25 cellular contexts compared by ENCODE assay signal in genomic region chr14:103130017-103130764, GRCh38. TPM values are rescaled to one million over a fixed set of nuclear protein-coding genes. Genes with fewer than 3 reads are reported as not detected.
A peak's percentile ranks its signal among the peaks of the same experiment; 100 is the strongest.
DNase-seq lines count a peak whose midpoint lies in the region; ATAC-seq, FAIRE-seq and TF ChIP-seq lines count a peak whose summit lies in the region.
"Had no signal": no experiment of that assay in that cellular context is flagged by ENCODE, and none has a peak within 500 bp of the region (broad histone marks: within the 10 kb centered on the region; RNA-seq: fewer than 3 reads in every experiment).

No MANE protein-coding gene starts in this region.

- H4K91ac ChIP-seq in trophoblast cell (ENCODE audit: low read depth, low read length) = no peak overlapping the region

- H3K79me1 ChIP-seq in trophoblast cell (ENCODE audit: low read length) = no peaks in the 10 kb centered on the region

- H3K36me3 Mint-ChIP-seq in activated T-cell treated with anti-CD3 and anti-CD28 coated beads, Interleukin-2, amount 50 U/mL, for 72 hours (ENCODE audit: insufficient read depth in 2 of 2) = no peaks in the 10 kb centered on the region
- H3K36me3 Mint-ChIP-seq: CD4-positive, CD25-positive, alpha-beta regulatory T cell had no signal

- no peak overlapping the region for H3K27ac Mint-ChIP-seq in activated T-cell treated with anti-CD3 and anti-CD28 coated beads, Interleukin-2, amount 50 U/mL, for 72 hours
- H3K27ac Mint-ChIP-seq: CD4-positive, CD25-positive, alpha-beta regulatory T cell; GM23338 had no signal

- no peaks in the 10 kb centered on the region for H3K9me2 ChIP-seq in PC-9 (ENCODE audit: insufficient read depth)

- FAIRE-seq in A549 (lab: Jason Lieb, UNC) = no peak

- H3K4me2 ChIP-seq in A549 = 0 out of 3 replicates have a peak overlapping the region, but pooled peaks have one; percentile 70
- peak overlapping the region; percentile 94 for H3K4me2 ChIP-seq in PC-9
- H3K4me2 ChIP-seq in trophoblast cell (ENCODE audit: low read length) = no peak overlapping the region
- H3K4me2 ChIP-seq: GM23338, smooth muscle cell had no signal

- no peak for DNase-seq in A549 (ENCODE audit: low read depth in 1 of 2, low spot score in 1 of 2)
- no peak for DNase-seq in PC-9
- no peak for DNase-seq in trophoblast cell
- no peak for DNase-seq in NCI-H1436 treated with DMSO at 0.1 percent for 48 hours (lab: John Stamatoyannopoulos, UW)
- no peak for DNase-seq in NK-92 (lab: John Stamatoyannopoulos, UW; ENCODE audit: unreplicated experiment)
- DNase-seq in dedifferentiated amniotic fluid mesenchymal stem cell (ENCODE audit: extremely low spot score) = no peak
- no peak for DNase-seq in activated T-cell treated with anti-CD3 and anti-CD28 coated beads, Interleukin-2, amount 50 U/mL, for 72 hours
- DNase-seq: activated naive CD4-positive, alpha-beta T cell treated with Interleukin-2 at 50 U/mL for 16 hours; activated T-cell treated with anti-CD3 and anti-CD28 coated beads for 4 hours; CD4-positive, CD25-positive, alpha-beta regulatory T cell; DMS53; erythroblast; NCI-H146; occipital lobe; stimulated activated CD8-positive, alpha-beta memory T cell treated with anti-CD3 and anti-CD28 coated beads, Interleukin-4, amount 100 ng/mL, for 48 hours had no signal

- no peak overlapping the region for H2BK5ac ChIP-seq in trophoblast cell (ENCODE audit: low read depth, low read length, poor library complexity)

- H4K20me1 ChIP-seq in PC-9 (ENCODE audit: insufficient read depth) = peaks cover 34% of the 10 kb centered on the region

- H2BK12ac ChIP-seq in trophoblast cell (ENCODE audit: low read length) = peak overlapping the region; percentile 30

- no peak overlapping the region for H3K18ac ChIP-seq in trophoblast cell (ENCODE audit: low read length)

- no peaks in the 10 kb centered on the region for H3K9me3 Mint-ChIP-seq in activated T-cell treated with anti-CD3 and anti-CD28 coated beads, Interleukin-2, amount 50 U/mL, for 72 hours
- H3K9me3 Mint-ChIP-seq: GM23338 had no signal

- H3K79me2 ChIP-seq in PC-9 (ENCODE audit: low read depth) = peaks cover 90% of the 10 kb centered on the region
- H3K79me2 ChIP-seq in trophoblast cell (ENCODE audit: control insufficient read depth, insufficient read depth, low read length, poor library complexity) = no peaks in the 10 kb centered on the region

- TF ChIP-seq EP300 in A549 (IDR thresholded peaks at IDR 0.05) = no peak

- H3K4me3 ChIP-seq in A549 = no peak overlapping the region
- H3K4me3 ChIP-seq in PC-9 = peak overlapping the region; percentile 67; the same call in 1 of the 2 replicates
- no peak overlapping the region for H3K4me3 ChIP-seq in esophagus (ENCODE audit: low read depth in 1 of 2, low read length in 2 of 2)
- no peak overlapping the region for H3K4me3 ChIP-seq in trophoblast cell (ENCODE audit: low read depth, low read length)
- H3K4me3 ChIP-seq: body of pancreas, GM23338, left lung, MG63, smooth muscle cell, testis had no signal

- intact Hi-C loops in PC-9 (cut with micrococcal nuclease; ENCODE audit: unreplicated experiment) = loop anchor here (1.0 kb wide), 1 partner anchor 43 kb away; no protein-coding TSS in a partner anchor

- no peak overlapping the region for H2AFZ ChIP-seq in PC-9
- no peak overlapping the region for H2AFZ ChIP-seq in trophoblast cell (ENCODE audit: insufficient read depth, low read length, poor library complexity)
- H2AFZ ChIP-seq: GM23338 had no signal

- no peak overlapping the region for H3K9ac ChIP-seq in trophoblast cell (ENCODE audit: low read length)

- H3K23ac ChIP-seq in trophoblast cell (ENCODE audit: low read length) = no peak overlapping the region

- TF ChIP-seq CTCF in A549 (IDR thresholded peaks at IDR 0.05) (no peak), PC-9 (conservative IDR thresholded peaks at IDR 0.05) (no peak)

- CTCF ChIA-PET in A549 (lab: Yijun Ruan, JAX) (interaction anchor here (0.6 to 24.1 kb wide), 9 partner anchors 13 to 163 kb away, joined by 3 to 544 read pairs (median 3); no protein-coding TSS in a partner anchor), PC-9 (lab: Charles Lee) (interaction anchor here (0.6 to 1.9 kb wide), 10 partner anchors 11 to 162 kb away, joined by 3 to 18 read pairs (median 5); no protein-coding TSS in a partner anchor)

- H3K27me3 ChIP-seq in PC-9 (ENCODE audit: insufficient read depth, low read depth) = no peaks in the 10 kb centered on the region
- H3K27me3 ChIP-seq in esophagus (ENCODE audit: control insufficient read depth in 1 of 2, insufficient read depth in 2 of 2, low read length in 2 of 2) = no peaks in the 10 kb centered on the region
- peaks cover 3% of the 10 kb centered on the region for H3K27me3 ChIP-seq in trophoblast cell (ENCODE audit: insufficient read depth, low read length)
- H3K27me3 ChIP-seq: body of pancreas, left lung, MG63, testis had no signal

- POLR2A ChIA-PET in A549 (lab: Yijun Ruan, JAX) = interaction anchor here (1.8 kb wide), 1 partner anchor 204 kb away, joined by 4 read pairs; the partner anchor contains the start of gene EIF5
- POLR2A ChIA-PET in PC-9 (lab: Charles Lee; ENCODE audit: unreplicated experiment) = interaction anchor here (0.6 to 2.1 kb wide), 7 partner anchors 14 to 206 kb away, joined by 3 to 22 read pairs (median 8); partner anchors contain the start of gene EIF5

- TF ChIP-seq RAD21 in A549 (conservative IDR thresholded peaks at IDR 0.05 in 1 of 2, IDR thresholded peaks at IDR 0.05 in 1 of 2) = no peak

- H4K12ac ChIP-seq in trophoblast cell (ENCODE audit: low read depth, low read length) = no peak overlapping the region

- no peak for ATAC-seq in A549
- ATAC-seq in activated T-cell treated with anti-CD3 and anti-CD28 coated beads, Interleukin-2, amount 50 U/mL, for 72 hours (replicated peaks in 1 of 2) = no peak
- ATAC-seq: body of pancreas, GM23338 had no signal

- H3K27ac ChIP-seq in A549 (peak overlapping the region in 1 of 2 experiments; percentile 90; a peak in 4 of 6 replicates), PC-9 (peak overlapping the region; percentile 86), esophagus (ENCODE audit: low read depth in 2 of 2, low read length in 1 of 2) (peak overlapping the region; percentile 36 to 89), trophoblast cell (ENCODE audit: low read depth, low read length) (no peak overlapping the region)
- H3K27ac ChIP-seq: left lung, testis had no signal

- H2BK120ac ChIP-seq in trophoblast cell (ENCODE audit: insufficient read depth, low read length, poor library complexity) = no peak overlapping the region

- H3K4me1 Mint-ChIP-seq in activated T-cell treated with anti-CD3 and anti-CD28 coated beads, Interleukin-2, amount 50 U/mL, for 72 hours (ENCODE audit: low read depth) = no peaks in the 10 kb centered on the region
- H3K4me1 Mint-ChIP-seq: CD4-positive, CD25-positive, alpha-beta regulatory T cell had no signal

- peak overlapping the region; percentile 4 for H3K14ac ChIP-seq in trophoblast cell (ENCODE audit: low read length)

- peak overlapping the region; percentile 16 for H2AK5ac ChIP-seq in trophoblast cell (ENCODE audit: low read length)

- H3K27me3 Mint-ChIP-seq in activated T-cell treated with anti-CD3 and anti-CD28 coated beads, Interleukin-2, amount 50 U/mL, for 72 hours (ENCODE audit: low read depth) = no peaks in the 10 kb centered on the region
- H3K27me3 Mint-ChIP-seq: CD4-positive, CD25-positive, alpha-beta regulatory T cell had no signal

- BruUV-seq in PC-9 (replicated peaks; lab: Mats Ljungman, UMichigan) = TSS peak; percentile 29

- H3F3A ChIP-seq in PC-9 (ENCODE audit: insufficient read depth, low read depth) = peaks cover 93% of the 10 kb centered on the region

- peaks cover 69% of the 10 kb centered on the region for H3K4me1 ChIP-seq in A549
- peaks cover 89% of the 10 kb centered on the region for H3K4me1 ChIP-seq in PC-9 (replicated peaks; ENCODE audit: insufficient read depth)
- peaks cover 17 to 46% of the 10 kb centered on the region in 2 donors for H3K4me1 ChIP-seq in esophagus (ENCODE audit: control insufficient read depth in 2 of 2, insufficient read depth in 2 of 2, low read length in 1 of 2)
- peaks cover 21 to 34% of the 10 kb centered on the region in 2 experiments for H3K4me1 ChIP-seq in trophoblast cell (ENCODE audit: control insufficient read depth in 1 of 2, insufficient read depth in 2 of 2, low read length in 2 of 2)

- no peak for TF ChIP-seq POLR2A in A549 (IDR thresholded peaks at IDR 0.05; ENCODE audit: low read length)

- WGBS in A549 (ENCODE audit: missing lambda C conversion rate) = 89% methylated on average over 22 of the region's 26 CpGs
- 79 to 80% methylated on average over 26 of the region's 26 CpGs for WGBS in esophagus, 2 donors
- WGBS in trophoblast cell (ENCODE audit: extremely low coverage, insufficient coverage, insufficient read length) = no CpG with 5 or more reads among the region's 26 CpGs

- no peaks in the 10 kb centered on the region for H3K9me3 ChIP-seq in A549
- H3K9me3 ChIP-seq in PC-9 (ENCODE audit: insufficient read depth, low read depth) = no peaks in the 10 kb centered on the region
- H3K9me3 ChIP-seq in esophagus (ENCODE audit: control insufficient read depth in 2 of 2, insufficient read depth in 1 of 2, low read depth in 1 of 2, low read length in 1 of 2) = no peaks in the 10 kb centered on the region
- peaks cover 3% of the 10 kb centered on the region for H3K9me3 ChIP-seq in trophoblast cell (ENCODE audit: insufficient read depth, low read depth, low read length)
- H3K9me3 ChIP-seq: body of pancreas, left lung, MG63, testis had no signal

- no peak overlapping the region for H3K4ac ChIP-seq in trophoblast cell (ENCODE audit: low read depth, low read length)

- H4K8ac ChIP-seq in trophoblast cell (ENCODE audit: low read depth, low read length) = no peak overlapping the region

- no peak overlapping the region for H3K4me3 Mint-ChIP-seq in activated T-cell treated with anti-CD3 and anti-CD28 coated beads, Interleukin-2, amount 50 U/mL, for 72 hours
- H3K4me3 Mint-ChIP-seq: CD4-positive, CD25-positive, alpha-beta regulatory T cell; GM23338 had no signal

- H3K36me3 ChIP-seq in PC-9 (ENCODE audit: low read depth) (peaks cover 74% of the 10 kb centered on the region), esophagus (ENCODE audit: control insufficient read depth in 2 of 2, insufficient read depth in 2 of 2, low read length in 1 of 2) (peaks cover 0 to 36% of the 10 kb centered on the region in 2 donors), trophoblast cell (ENCODE audit: control insufficient read depth in 1 of 2, insufficient read depth in 2 of 2, low read length in 2 of 2) (peaks cover 8 to 9% of the 10 kb centered on the region in 2 experiments)

RNA-seq across cellular contexts. Expression of gene TNFAIP2, which starts 6.9 kb away (rescaled TPM):
- polyA plus RNA-seq in A549 (2011; rRNA removed) (222 and 249 TPM in 2 replicates), A549 (2017; fragmentation: RNase III; extraction: RNeasy Plus Mini Kit Qiagen cat#74134 plus additional on column Dnase treatment) (254 to 344 TPM (median 332 TPM) in 3 replicates), esophagus (100 to 1,000 TPM in 1 of 2 donors, 10 to 100 TPM in 1; 93.7 to 219 TPM)
- 330 and 432 TPM in 2 replicates for polyA plus RNA-seq in A549 (2012; cell fraction: cytosol; rRNA removed)
- 944 and 1,061 TPM in 2 replicates for polyA plus RNA-seq in A549 (2012; cell fraction: nucleus; rRNA removed)
- polyA minus RNA-seq in A549 (2011; rRNA and poly(A)+ RNA removed) = 229 and 304 TPM in 2 replicates
- 291 and 366 TPM in 2 replicates for total RNA-seq in PC-9 (2021)
- polyA plus RNA-seq in trophoblast cell (2013) = 185 and 205 TPM in 2 replicates
- 10 to 100 TPM in 1 of 2 donors, 1 to 10 TPM in 1; 8.8 to 12.2 TPM for total RNA-seq in activated T-cell treated with anti-CD3 and anti-CD28 coated beads, Interleukin-2, amount 50 U/mL, for 72 hours
- polyA plus RNA-seq: CD4-positive, CD25-positive, alpha-beta regulatory T cell had no signal

RNA-seq across cellular contexts. Expression of gene EXOC3L4, which starts 35.7 kb away (rescaled TPM):
- 0.94 and 1.5 TPM in 2 replicates for polyA plus RNA-seq in A549 (2011; rRNA removed)
- 4.3 and 7.2 TPM in 2 replicates for polyA plus RNA-seq in A549 (2012; cell fraction: cytosol; rRNA removed)
- polyA plus RNA-seq in A549 (2012; cell fraction: nucleus; rRNA removed) = 15.2 and 17.0 TPM in 2 replicates
- polyA plus RNA-seq in A549 (2017; fragmentation: RNase III; extraction: RNeasy Plus Mini Kit Qiagen cat#74134 plus additional on column Dnase treatment) = 4.3 to 4.9 TPM (median 4.7 TPM) in 3 replicates
- polyA minus RNA-seq in A549 (2011; rRNA and poly(A)+ RNA removed) = 1.2 and 2.7 TPM in 2 replicates
- total RNA-seq in PC-9 (2021) = 0.38 and 1.7 TPM in 2 replicates
- polyA plus RNA-seq in esophagus = under 1 TPM; 0.52 to 0.67 TPM
- polyA plus RNA-seq in trophoblast cell (2013) = 0.11 and 0.22 TPM in 2 replicates
- not detected for total RNA-seq in activated T-cell treated with anti-CD3 and anti-CD28 coated beads, Interleukin-2, amount 50 U/mL, for 72 hours
- total RNA-seq: CD4-positive, CD25-positive, alpha-beta regulatory T cell; dermis microvascular lymphatic vessel endothelial cell; glomerular endothelial cell; GM23338; RPMI7951; smooth muscle cell had no signal
- polyA plus RNA-seq: CD4-positive, CD25-positive, alpha-beta regulatory T cell; GM23338; smooth muscle cell had no signal

RNA-seq across cellular contexts. Expression of gene LBHD2, which starts 46.2 kb away (rescaled TPM):
- not detected in 2 replicates for polyA plus RNA-seq in A549 (2011; rRNA removed)
- polyA plus RNA-seq in A549 (2012; cell fraction: cytosol; rRNA removed) = 0.06 and 0.08 TPM in 2 replicates
- polyA plus RNA-seq in A549 (2012; cell fraction: nucleus; rRNA removed) = not detected in 2 replicates
- not detected in 3 replicates for polyA plus RNA-seq in A549 (2017; fragmentation: RNase III; extraction: RNeasy Plus Mini Kit Qiagen cat#74134 plus additional on column Dnase treatment)
- polyA minus RNA-seq in A549 (2011; rRNA and poly(A)+ RNA removed) = not detected in 2 replicates
- 0.52 and 0.78 TPM in 2 replicates for total RNA-seq in PC-9 (2021)
- polyA plus RNA-seq in esophagus = not detected
- 0.30 and 0.39 TPM in 2 replicates for polyA plus RNA-seq in trophoblast cell (2013)
- total RNA-seq in activated T-cell treated with anti-CD3 and anti-CD28 coated beads, Interleukin-2, amount 50 U/mL, for 72 hours = not detected
- total RNA-seq: body of pancreas; CD4-positive, CD25-positive, alpha-beta regulatory T cell; dermis microvascular lymphatic vessel endothelial cell; glomerular endothelial cell; GM23338; left lung; occipital lobe; RPMI7951; smooth muscle cell had no signal
- polyA plus RNA-seq: CD4-positive, CD25-positive, alpha-beta regulatory T cell; GM23338; smooth muscle cell had no signal

Comparison
In these comparisons a context has a peak if more than half of its experiments do, and no peak if none do; other contexts are left out.
1. RNA of gene TNFAIP2, which starts 6.9 kb away (total RNA-seq): 291 to 366 TPM in PC-9; 8.8 to 12.2 TPM in activated T-cell treated with anti-CD3 and anti-CD28 coated beads, Interleukin-2, amount 50 U/mL, for 72 hours; every median in the first group is over 10 times any median in the second.